16 cellular contexts compared by ENCODE assay signal in the genomic region with DNA sequence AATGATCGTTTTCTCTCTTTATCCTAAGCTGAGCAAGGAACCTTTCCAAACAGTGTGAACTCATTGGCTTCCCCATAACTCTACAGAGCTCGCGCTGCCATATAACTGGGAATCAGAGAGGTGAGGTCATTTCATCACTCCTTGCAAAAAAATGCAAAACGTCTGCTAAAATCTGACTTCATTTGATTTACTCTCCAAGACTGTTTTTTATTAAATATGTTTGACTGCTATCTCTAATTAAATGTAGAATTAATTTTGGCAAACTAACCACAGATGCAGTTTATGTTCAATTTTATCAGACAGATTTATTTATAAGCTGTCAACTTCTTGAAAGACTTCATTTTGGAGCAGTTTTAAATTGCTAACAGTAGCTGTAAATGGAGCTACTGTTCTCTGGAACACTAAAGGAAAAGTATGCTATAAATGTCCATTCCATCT.
DNase-seq lines count a peak whose midpoint lies in the region; ATAC-seq and TF ChIP-seq lines count a peak whose summit lies in the region.
"Had no signal": no experiment of that assay in that cellular context is flagged by ENCODE, and none has a peak within 500 bp of the region (broad histone marks: within the 10 kb centered on the region; RNA-seq: fewer than 3 reads in every experiment).

No MANE protein-coding gene starts in this region.

- DNase-seq in astrocyte of the hippocampus (ENCODE audit: low read depth, low spot score) (peak; percentile 10), left kidney (ENCODE audit: low read depth, low spot score) (peak; percentile 2), MG63 (no peak)
- DNase-seq in naive thymus-derived CD8-positive, alpha-beta T cell: no peak
- DNase-seq: AML-193; CD8-positive, alpha-beta memory T cell; DND-41; GDM1; HCEC 1CT had no signal

- H3K27ac ChIP-seq in HEK293 (ENCODE audit: extremely low read depth, low read depth, low read length): no peak overlapping the region
- H3K27ac ChIP-seq in mesodermal cell (ENCODE audit: low read depth, low read length, severe bottlenecking): peak overlapping the region; percentile 5
- H3K27ac ChIP-seq: 22Rv1, BLaER1 had no signal

- H3K9me3 ChIP-seq in HEK293 (ENCODE audit: control insufficient read depth, insufficient read depth, low read depth, low read length) (no peaks in the 10 kb centered on the region), mesodermal cell (ENCODE audit: control insufficient read depth, low read length) (no peaks in the 10 kb centered on the region), MG63 (no peaks in the 10 kb centered on the region)
- H3K9me3 ChIP-seq: BLaER1, Caco-2 had no signal

- H3K4me3 ChIP-seq in HEK293 (ENCODE audit: low read depth, low read length): no peak overlapping the region
- H3K4me3 ChIP-seq in mesodermal cell (ENCODE audit: extremely low read depth, insufficient read depth, low read length, poor library complexity, severe bottlenecking): no peak overlapping the region
- H3K4me3 ChIP-seq in MG63: no peak overlapping the region
- H3K4me3 ChIP-seq: BLaER1 had no signal

- no peaks in the 10 kb centered on the region for H3K36me3 Mint-ChIP-seq in naive thymus-derived CD8-positive, alpha-beta T cell
- H3K36me3 Mint-ChIP-seq: CD8-positive, alpha-beta memory T cell had no signal

- no peaks in the 10 kb centered on the region for H3K27me3 ChIP-seq in MG63
- H3K27me3 ChIP-seq: BLaER1 had no signal

- ATAC-seq in GM18870 (IDR thresholded peaks at IDR 0.05; ENCODE audit: unreplicated experiment): no peak
- ATAC-seq in GM19351 (IDR thresholded peaks at IDR 0.05; ENCODE audit: unreplicated experiment): no peak
- ATAC-seq in naive thymus-derived CD8-positive, alpha-beta T cell: no peak

- H3K27me3 Mint-ChIP-seq in naive thymus-derived CD8-positive, alpha-beta T cell: no peaks in the 10 kb centered on the region
- H3K27me3 Mint-ChIP-seq: CD8-positive, alpha-beta memory T cell had no signal

- peaks cover 0 to 2% (median 0%) of the 10 kb centered on the region in 4 donors for H3K4me1 Mint-ChIP-seq in naive thymus-derived CD8-positive, alpha-beta T cell
- H3K4me1 Mint-ChIP-seq: CD8-positive, alpha-beta memory T cell had no signal

- POLR2A ChIA-PET in HEK293 (lab: Yijun Ruan, JAX): no interaction called here
- POLR2A ChIA-PET in naive thymus-derived CD8-positive, alpha-beta T cell (lab: Charles Lee): no interaction called here

- H3K9me3 Mint-ChIP-seq in naive thymus-derived CD8-positive, alpha-beta T cell: peaks cover 0 to 12% (median 0%) of the 10 kb centered on the region in 9 donors

- WGBS in mesodermal cell (ENCODE audit: insufficient coverage in 2 of 2), 2 experiments: no CpG with 5 or more reads among the region's 4 CpGs

- no peaks in the 10 kb centered on the region for H3K36me3 ChIP-seq in HEK293 (ENCODE audit: control insufficient read depth in 2 of 2, insufficient read depth in 1 of 2, low read length in 2 of 2)
- no peaks in the 10 kb centered on the region for H3K36me3 ChIP-seq in mesodermal cell (ENCODE audit: control insufficient read depth, insufficient read depth, low read length)
- H3K36me3 ChIP-seq in MG63: no peaks in the 10 kb centered on the region
- H3K36me3 ChIP-seq: BLaER1 had no signal

- H3K27ac Mint-ChIP-seq in naive thymus-derived CD8-positive, alpha-beta T cell: no peak overlapping the region
- H3K27ac Mint-ChIP-seq: CD8-positive, alpha-beta memory T cell had no signal

- CTCF ChIA-PET in HEK293 (lab: Yijun Ruan, JAX): interaction anchor here (0.6 kb wide), 1 partner anchor 532 kb away, joined by 6 read pairs; no protein-coding TSS in a partner anchor

- H3K4me1 ChIP-seq in HEK293 (ENCODE audit: control insufficient read depth, insufficient read depth, low read length): peaks cover 13% of the 10 kb centered on the region
- H3K4me1 ChIP-seq in mesodermal cell (ENCODE audit: control insufficient read depth, insufficient read depth, low read length, poor library complexity, severe bottlenecking): peaks cover 15% of the 10 kb centered on the region
- H3K4me1 ChIP-seq: BLaER1 had no signal

- no peak for TF ChIP-seq CTCF in HEK293 (tag by site-specific recombination; IDR thresholded peaks at IDR 0.05)

- no peak overlapping the region for H3K4me3 Mint-ChIP-seq in naive thymus-derived CD8-positive, alpha-beta T cell
- H3K4me3 Mint-ChIP-seq: CD8-positive, alpha-beta memory T cell had no signal

TF ChIP-seq in HEK293, 187 proteins besides CTCF, POLR2A, EP300 and RAD21 (continues in another document):
- TF ChIP-seq ZNF549 (tag by site-specific recombination; IDR thresholded peaks at IDR 0.05): 0 out of 2 replicates have a peak, but pooled peaks have one; percentile 42
- TF ChIP-seq, protein P1, sequence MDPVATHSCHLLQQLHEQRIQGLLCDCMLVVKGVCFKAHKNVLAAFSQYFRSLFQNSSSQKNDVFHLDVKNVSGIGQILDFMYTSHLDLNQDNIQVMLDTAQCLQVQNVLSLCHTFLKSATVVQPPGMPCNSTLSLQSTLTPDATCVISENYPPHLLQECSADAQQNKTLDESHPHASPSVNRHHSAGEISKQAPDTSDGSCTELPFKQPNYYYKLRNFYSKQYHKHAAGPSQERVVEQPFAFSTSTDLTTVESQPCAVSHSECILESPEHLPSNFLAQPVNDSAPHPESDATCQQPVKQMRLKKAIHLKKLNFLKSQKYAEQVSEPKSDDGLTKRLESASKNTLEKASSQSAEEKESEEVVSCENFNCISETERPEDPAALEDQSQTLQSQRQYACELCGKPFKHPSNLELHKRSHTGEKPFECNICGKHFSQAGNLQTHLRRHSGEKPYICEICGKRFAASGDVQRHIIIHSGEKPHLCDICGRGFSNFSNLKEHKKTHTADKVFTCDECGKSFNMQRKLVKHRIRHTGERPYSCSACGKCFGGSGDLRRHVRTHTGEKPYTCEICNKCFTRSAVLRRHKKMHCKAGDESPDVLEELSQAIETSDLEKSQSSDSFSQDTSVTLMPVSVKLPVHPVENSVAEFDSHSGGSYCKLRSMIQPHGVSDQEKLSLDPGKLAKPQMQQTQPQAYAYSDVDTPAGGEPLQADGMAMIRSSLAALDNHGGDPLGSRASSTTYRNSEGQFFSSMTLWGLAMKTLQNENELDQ (tag by site-specific recombination; IDR thresholded peaks at IDR 0.05; ENCODE audit: low read depth): no peak
- TF ChIP-seq KLF10 (tag by site-specific recombination; IDR thresholded peaks at IDR 0.05): 0 out of 2 replicates have a peak, but pooled peaks have one; percentile 20
- no peak for TF ChIP-seq ZBTB7A (tag by site-specific recombination; IDR thresholded peaks at IDR 0.05; ENCODE audit: low read depth)
- TF ChIP-seq ZNF174 (tag by site-specific recombination; IDR thresholded peaks at IDR 0.05): no peak
- no peak for TF ChIP-seq ZNF544 (tag by site-specific recombination; IDR thresholded peaks at IDR 0.05)
- no peak for TF ChIP-seq INSM2 (tag by site-specific recombination; IDR thresholded peaks at IDR 0.05)
- no peak for TF ChIP-seq ZNF521 (tag by site-specific recombination; IDR thresholded peaks at IDR 0.05)
- TF ChIP-seq WT1 (tag by site-specific recombination; IDR thresholded peaks at IDR 0.05): no peak
- TF ChIP-seq, protein P2, sequence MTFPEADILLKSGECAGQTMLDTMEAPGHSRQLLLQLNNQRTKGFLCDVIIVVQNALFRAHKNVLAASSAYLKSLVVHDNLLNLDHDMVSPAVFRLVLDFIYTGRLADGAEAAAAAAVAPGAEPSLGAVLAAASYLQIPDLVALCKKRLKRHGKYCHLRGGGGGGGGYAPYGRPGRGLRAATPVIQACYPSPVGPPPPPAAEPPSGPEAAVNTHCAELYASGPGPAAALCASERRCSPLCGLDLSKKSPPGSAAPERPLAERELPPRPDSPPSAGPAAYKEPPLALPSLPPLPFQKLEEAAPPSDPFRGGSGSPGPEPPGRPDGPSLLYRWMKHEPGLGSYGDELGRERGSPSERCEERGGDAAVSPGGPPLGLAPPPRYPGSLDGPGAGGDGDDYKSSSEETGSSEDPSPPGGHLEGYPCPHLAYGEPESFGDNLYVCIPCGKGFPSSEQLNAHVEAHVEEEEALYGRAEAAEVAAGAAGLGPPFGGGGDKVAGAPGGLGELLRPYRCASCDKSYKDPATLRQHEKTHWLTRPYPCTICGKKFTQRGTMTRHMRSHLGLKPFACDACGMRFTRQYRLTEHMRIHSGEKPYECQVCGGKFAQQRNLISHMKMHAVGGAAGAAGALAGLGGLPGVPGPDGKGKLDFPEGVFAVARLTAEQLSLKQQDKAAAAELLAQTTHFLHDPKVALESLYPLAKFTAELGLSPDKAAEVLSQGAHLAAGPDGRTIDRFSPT (tag by site-specific recombination; IDR thresholded peaks at IDR 0.05): peak; percentile 49
- no peak for TF ChIP-seq ZNF114 (tag by site-specific recombination; IDR thresholded peaks at IDR 0.05)
- peak; percentile 65 for TF ChIP-seq OSR2 (tag by site-specific recombination; IDR thresholded peaks at IDR 0.05)
- no peak for TF ChIP-seq ZNF610 (tag by site-specific recombination; IDR thresholded peaks at IDR 0.05; ENCODE audit: borderline replicate concordance)
- peak; percentile 79 for TF ChIP-seq ZNF362 (tag by site-specific recombination; IDR thresholded peaks at IDR 0.05)

Comparison
In these comparisons a context has a peak if more than half of its experiments do, and no peak if none do; other contexts are left out.
1. DNase-seq: peak in astrocyte of the hippocampus (single experiment) and left kidney (single experiment); none in naive thymus-derived CD8-positive, alpha-beta T cell (0 of 10) and MG63 (single experiment).